Comparison of ENCODE assay signal across 15 cellular contexts in the genomic region with DNA sequence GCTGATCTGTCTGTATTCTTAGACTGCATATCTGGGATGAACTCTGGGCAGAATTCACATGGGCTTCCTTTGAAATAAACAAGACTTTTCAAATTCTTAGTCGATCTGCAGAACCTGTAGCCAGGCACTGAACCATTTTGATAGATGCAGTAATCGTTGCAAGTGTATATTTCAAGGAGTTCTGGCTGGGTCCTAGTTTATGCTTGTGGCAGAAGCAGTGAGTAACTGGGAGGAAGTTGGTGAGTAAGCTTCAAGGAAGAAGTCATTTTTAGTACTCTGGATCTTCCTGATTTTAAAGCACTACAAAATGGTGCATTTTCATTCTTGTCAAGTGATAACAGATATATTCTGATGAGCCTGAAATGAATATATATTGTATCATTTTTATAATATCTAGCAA. TPM values are rescaled to one million over a fixed set of nuclear protein-coding genes. Genes with fewer than 3 reads are reported as not detected.
DNase-seq lines count a peak whose midpoint lies in the region; ATAC-seq and TF ChIP-seq lines count a peak whose summit lies in the region.
"Had no signal": no experiment of that assay in that cellular context is flagged by ENCODE, and none has a peak within 500 bp of the region (broad histone marks: within the 10 kb centered on the region; RNA-seq: fewer than 3 reads in every experiment).

No MANE protein-coding gene starts in this region.

- peaks cover 14% of the 10 kb centered on the region for H3K4me1 ChIP-seq in foreskin keratinocyte
- H3K4me1 ChIP-seq: ascending aorta, suprapubic skin had no signal

- peak overlapping the region; percentile 40 for H3K27ac Mint-ChIP-seq in activated T-helper 1 cell treated with anti-CD3 and anti-CD28 coated beads, Interleukin-12 subunit alpha, Interleukin-12 subunit beta, Interleukin-2, Interleukin-4 antibody, amounts not matched to agents 30 ng/mL and 10 ng/mL and 1 ng/mL, durations not matched to agents 14 hours and 24 hours and 36 hours
- H3K27ac Mint-ChIP-seq: CD8-positive, alpha-beta T cell had no signal

- no peak for TF ChIP-seq CTCF in foreskin keratinocyte (conservative IDR thresholded peaks at IDR 0.05)

- no peak overlapping the region for H3K4me3 ChIP-seq in MG63
- H3K4me3 ChIP-seq: ascending aorta, skin epidermis, suprapubic skin had no signal

- peaks cover 6% of the 10 kb centered on the region for H3K4me1 Mint-ChIP-seq in activated T-helper 1 cell treated with anti-CD3 and anti-CD28 coated beads, Interleukin-12 subunit alpha, Interleukin-12 subunit beta, Interleukin-2, Interleukin-4 antibody, amounts not matched to agents 30 ng/mL and 10 ng/mL and 1 ng/mL, durations not matched to agents 14 hours and 24 hours and 36 hours (ENCODE audit: low read depth)

- peaks cover 7% of the 10 kb centered on the region for H3K36me3 Mint-ChIP-seq in activated T-helper 1 cell treated with anti-CD3 and anti-CD28 coated beads, Interleukin-12 subunit alpha, Interleukin-12 subunit beta, Interleukin-2, Interleukin-4 antibody, amounts not matched to agents 30 ng/mL and 10 ng/mL and 1 ng/mL, durations not matched to agents 14 hours and 24 hours and 36 hours (ENCODE audit: low read depth)

- H3K27me3 Mint-ChIP-seq in activated T-helper 1 cell treated with anti-CD3 and anti-CD28 coated beads, Interleukin-12 subunit alpha, Interleukin-12 subunit beta, Interleukin-2, Interleukin-4 antibody, amounts not matched to agents 30 ng/mL and 10 ng/mL and 1 ng/mL, durations not matched to agents 14 hours and 24 hours and 36 hours (ENCODE audit: insufficient read depth), result no peaks in the 10 kb centered on the region

- H3K9me3 ChIP-seq in MG63, result no peaks in the 10 kb centered on the region
- H3K9me3 ChIP-seq: ascending aorta, suprapubic skin had no signal

- intact Hi-C loops in activated T-helper 1 cell treated with anti-CD3 and anti-CD28 coated beads, Interleukin-12 subunit alpha, Interleukin-12 subunit beta, Interleukin-2, Interleukin-4 antibody, amounts not matched to agents 30 ng/mL and 10 ng/mL and 1 ng/mL, durations not matched to agents 14 hours and 24 hours and 36 hours (cut with micrococcal nuclease), result loop anchor here (10.0 kb wide), 1 partner anchor 1055 kb away; a partner anchor contains a TSS

- no peak overlapping the region for H3K4me3 Mint-ChIP-seq in activated T-helper 1 cell treated with anti-CD3 and anti-CD28 coated beads, Interleukin-12 subunit alpha, Interleukin-12 subunit beta, Interleukin-2, Interleukin-4 antibody, amounts not matched to agents 30 ng/mL and 10 ng/mL and 1 ng/mL, durations not matched to agents 14 hours and 24 hours and 36 hours
- H3K4me3 Mint-ChIP-seq: CD8-positive, alpha-beta T cell had no signal

- H3K9me3 Mint-ChIP-seq in activated T-helper 1 cell treated with anti-CD3 and anti-CD28 coated beads, Interleukin-12 subunit alpha, Interleukin-12 subunit beta, Interleukin-2, Interleukin-4 antibody, amounts not matched to agents 30 ng/mL and 10 ng/mL and 1 ng/mL, durations not matched to agents 14 hours and 24 hours and 36 hours, result no peaks in the 10 kb centered on the region
- H3K9me3 Mint-ChIP-seq: CD8-positive, alpha-beta T cell had no signal

- no peaks in the 10 kb centered on the region for H3K27me3 ChIP-seq in MG63
- no peaks in the 10 kb centered on the region for H3K27me3 ChIP-seq in foreskin keratinocyte
- H3K27me3 ChIP-seq: ascending aorta, suprapubic skin had no signal

- peaks cover 2% of the 10 kb centered on the region; the same call in 1 of the 2 replicates for H3K36me3 ChIP-seq in MG63
- H3K36me3 ChIP-seq: ascending aorta, suprapubic skin had no signal

- ATAC-seq in foreskin keratinocyte, result peak; percentile 84
- ATAC-seq in GM19328 (IDR thresholded peaks at IDR 0.05; ENCODE audit: unreplicated experiment), result no peak
- ATAC-seq: CD8-positive, alpha-beta T cell had no signal

- no peak overlapping the region for H3K27ac ChIP-seq in foreskin keratinocyte
- H3K27ac ChIP-seq: ascending aorta, HL-60, skin epidermis, suprapubic skin had no signal

- DNase-seq in EH (ENCODE audit: low read depth) (peak; percentile 51), MG63 (peak; percentile 12), foreskin keratinocyte (peak in 1 of 2 donors; percentile 32), NCI-H82 treated with DMSO at 0.1 percent for 48 hours (lab: John Stamatoyannopoulos, UW; ENCODE audit: unreplicated experiment) (no peak), DMS53 (lab: John Stamatoyannopoulos, UW) (no peak)
- DNase-seq in activated T-helper 1 cell treated with anti-CD3 and anti-CD28 coated beads, Interleukin-12 subunit alpha, Interleukin-12 subunit beta, Interleukin-2, Interleukin-4 antibody, amounts not matched to agents 30 ng/mL and 10 ng/mL and 1 ng/mL, durations not matched to agents 14 hours and 24 hours and 36 hours (ENCODE audit: low spot score), result no peak
- no peak for DNase-seq in activated CD4-positive, CD25-positive, alpha-beta regulatory T cell treated with anti-CD3 and anti-CD28 coated beads, Interleukin-2, amount 50 U/mL, for 72 hours
- DNase-seq: CD8-positive, alpha-beta T cell; NCI-H1105 treated with DMSO at 0.1 percent for 48 hours; NCI-H69 had no signal

RNA-seq across cellular contexts. Expression of a gene that starts 9.5 kb away (rescaled TPM):
- total RNA-seq in MG63 (2014; rRNA removed; shearing (Covaris generic); ENCODE audit: low replicate concordance), result 48.4 and 49.7 TPM in 2 replicates
- total RNA-seq in activated T-helper 1 cell treated with anti-CD3 and anti-CD28 coated beads, Interleukin-12 subunit alpha, Interleukin-12 subunit beta, Interleukin-2, Interleukin-4 antibody, amounts not matched to agents 30 ng/mL and 10 ng/mL and 1 ng/mL, durations not matched to agents 14 hours and 24 hours and 36 hours, result 106 and 113 TPM in 2 replicates
- 40.0 and 43.2 TPM in 2 replicates for total RNA-seq in foreskin keratinocyte
- 51.1 and 65.0 TPM in 2 replicates for polyA plus RNA-seq in foreskin keratinocyte

Comparison
In these comparisons a context has a peak if more than half of its experiments do, and no peak if none do; other contexts are left out.
1. DNase-seq: peak in EH (single experiment) and MG63 (single experiment); none in activated T-helper 1 cell treated with anti-CD3 and anti-CD28 coated beads, Interleukin-12 subunit alpha, Interleukin-12 subunit beta, Interleukin-2, Interleukin-4 antibody, amounts not matched to agents 30 ng/mL and 10 ng/mL and 1 ng/mL, durations not matched to agents 14 hours and 24 hours and 36 hours (single experiment), NCI-H82 treated with DMSO at 0.1 percent for 48 hours (single experiment), activated CD4-positive, CD25-positive, alpha-beta regulatory T cell treated with anti-CD3 and anti-CD28 coated beads, Interleukin-2, amount 50 U/mL, for 72 hours (single experiment) and DMS53 (single experiment).